ENCODE assay signal across 8 cellular contexts in the genomic region with DNA sequence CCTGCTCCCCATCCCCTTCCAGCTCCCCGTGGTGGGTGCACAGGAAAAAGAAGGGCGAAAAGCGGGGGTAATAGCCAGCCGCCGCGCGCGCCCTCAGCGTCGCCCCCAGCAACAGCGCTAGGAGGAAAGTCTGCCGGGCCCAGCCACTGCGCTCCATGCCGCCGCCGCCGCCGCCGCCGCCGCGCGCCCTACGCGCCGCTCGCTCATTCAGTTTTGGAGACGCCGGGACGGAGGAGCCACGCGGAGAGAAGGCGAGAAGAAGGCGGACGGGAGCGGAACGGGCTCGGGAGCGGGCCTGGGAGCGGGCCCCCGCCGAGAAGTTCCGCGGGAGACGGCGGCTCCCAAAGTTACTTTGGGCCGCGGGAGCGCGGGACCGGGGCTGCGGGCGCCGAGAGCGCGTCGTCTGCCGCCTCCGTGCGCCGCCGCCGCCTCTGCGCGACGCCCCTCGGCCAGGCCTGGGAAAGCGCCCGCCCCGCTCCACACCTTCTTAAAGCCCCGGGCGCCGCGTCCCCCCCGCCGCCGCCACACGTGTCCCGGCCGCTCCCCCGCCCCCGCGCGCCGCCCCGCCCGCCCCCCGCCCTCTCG. TPM values are rescaled to one million over a fixed set of nuclear protein-coding genes. Genes with fewer than 3 reads are reported as not detected.
DNase-seq lines count a peak whose midpoint lies in the region; ATAC-seq and TF ChIP-seq lines count a peak whose summit lies in the region.

A gene (minus strand): TSS at position 459 of the 585 bp plus-strand sequence. CDS start 302 bp downstream, at position 157.

- no peak for TF ChIP-seq POLR2A in testis (IDR thresholded peaks at IDR 0.05)

- TF ChIP-seq CTCF in brain (conservative IDR thresholded peaks at IDR 0.05) (no peak), left lung (IDR thresholded peaks at IDR 0.05) (no peak), testis (IDR thresholded peaks at IDR 0.05) (no peak)

- H3K9me3 Mint-ChIP-seq in brain = peaks cover 0 to 2% (median 0%) of the 10 kb centered on the region in 5 experiments

- H3K4me3 ChIP-seq in left lung (peak within 1 kb of the TSS; percentile 5 to 41), testis (peak within 1 kb of the TSS; percentile 38 to 57)

- peaks cover 83% of the 10 kb centered on the region for H3K27me3 Mint-ChIP-seq in brain

- H3K36me3 Mint-ChIP-seq in brain = no peaks in the 10 kb centered on the region

- H3K27me3 ChIP-seq in left lung (peaks cover 50 to 84% of the 10 kb centered on the region in 2 donors), testis (no peaks in the 10 kb centered on the region)

- peaks cover 22% of the 10 kb centered on the region for H3K4me1 Mint-ChIP-seq in brain

- 0 to 2% methylated on average over 29 to 39 of the region's 89 CpGs for WGBS in testis, 2 donors

- H3K27ac ChIP-seq in left lung (no peak within 1 kb of the TSS), testis (peak within 1 kb of the TSS; percentile 39 to 55)

- intact Hi-C loops in left lung (cut with DNase I) = no loop called here
- intact Hi-C loops in testis (cut with DNase I; ENCODE audit: low total_unique reads) = no loop called here

- peak; percentile 13 for DNase-seq in NCI-H1436 (lab: John Stamatoyannopoulos, UW)
- no peak for DNase-seq in NCI-H1436 treated with DMSO at 0.1 percent for 48 hours (lab: John Stamatoyannopoulos, UW)
- DNase-seq in NCI-H146 treated with DMSO at 0.1 percent for 48 hours (lab: John Stamatoyannopoulos, UW; ENCODE audit: unreplicated experiment) = peak; percentile 49
- DNase-seq in left lung = peak in 1 of 2 donors; percentile 55
- DNase-seq in testis = peak; percentile 17

- peak; percentile 40 for ATAC-seq in left lung
- no peak for ATAC-seq in HG03196 (IDR thresholded peaks at IDR 0.05; ENCODE audit: unreplicated experiment)
- no peak for ATAC-seq in HG03097 (IDR thresholded peaks at IDR 0.05; ENCODE audit: low FRiP score, unreplicated experiment)

- no peaks in the 10 kb centered on the region for H3K9me3 ChIP-seq in left lung
- no peaks in the 10 kb centered on the region for H3K9me3 ChIP-seq in testis

- peak within 1 kb of the TSS; percentile 85 to 91 (median 91) for H3K4me3 Mint-ChIP-seq in brain

- peak within 1 kb of the TSS in 4 of 5 experiments; percentile 82 to 95 (median 92) for H3K27ac Mint-ChIP-seq in brain

- H3K4me1 ChIP-seq in left lung (peaks cover 3 to 13% of the 10 kb centered on the region in 2 donors), testis (no peaks in the 10 kb centered on the region)

- no peaks in the 10 kb centered on the region for H3K36me3 ChIP-seq in left lung
- no peaks in the 10 kb centered on the region for H3K36me3 ChIP-seq in testis (ENCODE audit: low read depth, missing control alignments)

RNA-seq across cellular contexts. Expression of the gene that starts here (rescaled TPM):
- 35.1 TPM for polyA plus RNA-seq in brain (ENCODE audit: insufficient read depth, low read depth, low replicate concordance)
- 1 to 10 TPM; 3.6 to 5.4 TPM for total RNA-seq in left lung
- 1 to 10 TPM; 3.8 to 5.8 TPM for total RNA-seq in testis
- 5.2 TPM for polyA plus RNA-seq in testis (ENCODE audit: insufficient read depth, low read depth, low replicate concordance)

Comparison
In these comparisons a context has a peak if more than half of its experiments do, and no peak if none do; other contexts are left out.
1. H3K27ac ChIP-seq: peak in testis (2 of 2); none in left lung (0 of 2).